14 cellular contexts compared by ENCODE assay signal in genomic region chr4:109576462-109576861, GRCh38. TPM values are rescaled to one million over a fixed set of nuclear protein-coding genes. Genes with fewer than 3 reads are reported as not detected.
DNase-seq lines count a peak whose midpoint lies in the region; ATAC-seq and TF ChIP-seq lines count a peak whose summit lies in the region.
"Had no signal": no experiment of that assay in that cellular context is flagged by ENCODE, and none has a peak within 500 bp of the region (broad histone marks: within the 10 kb centered on the region; RNA-seq: fewer than 3 reads in every experiment).

No MANE protein-coding gene starts in this region.

- intact Hi-C loops in activated CD4-positive, alpha-beta memory T cell treated with anti-CD3 and anti-CD28 coated beads for 36 hours (cut with micrococcal nuclease): no loop called here

- ATAC-seq in activated naive CD4-positive, alpha-beta T cell treated with anti-CD3 and anti-CD28 coated beads, Interleukin-2, amount 50 U/mL, for 72 hours: peak in 1 of 2 donors; percentile 63
- no peak for ATAC-seq in stimulated activated effector memory CD8-positive, alpha-beta T cell treated with anti-CD3 and anti-CD28 coated beads, Interleukin-12 subunit alpha, Interleukin-12 subunit beta, amount 100 ng/mL, for 72 hours
- ATAC-seq: PC-3 had no signal

- H3K9me3 Mint-ChIP-seq in activated naive CD4-positive, alpha-beta T cell treated with anti-CD3 and anti-CD28 coated beads, Interleukin-2, amount 50 U/mL, for 72 hours: peaks cover 0 to 6% of the 10 kb centered on the region in 2 donors
- H3K9me3 Mint-ChIP-seq in activated naive CD4-positive, alpha-beta T cell treated with anti-CD3 and anti-CD28 coated beads, Interleukin-2, amount 10 ng/mL, durations not matched to agents 7 days and 5 days: peaks cover 10% of the 10 kb centered on the region
- H3K9me3 Mint-ChIP-seq in brain: peaks cover 8 to 27% (median 16%) of the 10 kb centered on the region in 5 experiments
- no peaks in the 10 kb centered on the region for H3K9me3 Mint-ChIP-seq in stimulated activated effector memory CD8-positive, alpha-beta T cell treated with anti-CD3 and anti-CD28 coated beads, Interleukin-12 subunit alpha, Interleukin-12 subunit beta, amount 100 ng/mL, for 72 hours
- peaks cover 3% of the 10 kb centered on the region for H3K9me3 Mint-ChIP-seq in activated CD4-positive, alpha-beta memory T cell treated with anti-CD3 and anti-CD28 coated beads for 36 hours

- CTCF ChIA-PET in activated naive CD4-positive, alpha-beta T cell treated with anti-CD3 and anti-CD28 coated beads, Interleukin-2, amount 10 ng/mL, durations not matched to agents 7 days and 5 days (lab: Charles Lee): interaction anchor here (1.0 kb wide), 1 partner anchor 82 kb away, joined by 3 read pairs; no protein-coding TSS in a partner anchor
- CTCF ChIA-PET in activated CD4-positive, alpha-beta memory T cell treated with anti-CD3 and anti-CD28 coated beads for 36 hours (lab: Charles Lee): no interaction called here

- TF ChIP-seq CTCF in brain (conservative IDR thresholded peaks at IDR 0.05): no peak

- peak overlapping the region; percentile 15 to 27 for H3K27ac Mint-ChIP-seq in activated naive CD4-positive, alpha-beta T cell treated with anti-CD3 and anti-CD28 coated beads, Interleukin-2, amount 50 U/mL, for 72 hours
- no peak overlapping the region for H3K27ac Mint-ChIP-seq in activated naive CD4-positive, alpha-beta T cell treated with anti-CD3 and anti-CD28 coated beads, Interleukin-2, amount 10 ng/mL, durations not matched to agents 7 days and 5 days
- H3K27ac Mint-ChIP-seq in brain: peak overlapping the region in 4 of 5 experiments; percentile 21 to 77 (median 57)
- peak overlapping the region; percentile 32 for H3K27ac Mint-ChIP-seq in stimulated activated effector memory CD8-positive, alpha-beta T cell treated with anti-CD3 and anti-CD28 coated beads, Interleukin-12 subunit alpha, Interleukin-12 subunit beta, amount 100 ng/mL, for 72 hours
- no peak overlapping the region for H3K27ac Mint-ChIP-seq in activated CD4-positive, alpha-beta memory T cell treated with anti-CD3 and anti-CD28 coated beads for 36 hours
- H3K27ac Mint-ChIP-seq: IgD-negative memory B cell had no signal

- no peaks in the 10 kb centered on the region for H3K27me3 Mint-ChIP-seq in activated naive CD4-positive, alpha-beta T cell treated with anti-CD3 and anti-CD28 coated beads, Interleukin-2, amount 10 ng/mL, durations not matched to agents 7 days and 5 days
- H3K27me3 Mint-ChIP-seq in brain: no peaks in the 10 kb centered on the region
- H3K27me3 Mint-ChIP-seq in activated CD4-positive, alpha-beta memory T cell treated with anti-CD3 and anti-CD28 coated beads for 36 hours: no peaks in the 10 kb centered on the region
- H3K27me3 Mint-ChIP-seq: IgD-negative memory B cell had no signal

- no peak for DNase-seq in activated naive CD4-positive, alpha-beta T cell treated with anti-CD3 and anti-CD28 coated beads, Interleukin-2, amount 50 U/mL, for 72 hours (ENCODE audit: low spot score in 2 of 2)
- DNase-seq in activated naive CD4-positive, alpha-beta T cell treated with anti-CD3 and anti-CD28 coated beads, Interleukin-2, amount 10 ng/mL, durations not matched to agents 7 days and 5 days: no peak
- DNase-seq in NCI-H524 treated with DMSO at 0.1 percent for 48 hours (lab: John Stamatoyannopoulos, UW) (peak; percentile 54), NCI-H1694 (lab: John Stamatoyannopoulos, UW) (no peak), globus pallidus (ENCODE audit: low spot score) (no peak)
- no peak for DNase-seq in stimulated activated effector memory CD8-positive, alpha-beta T cell treated with anti-CD3 and anti-CD28 coated beads, Interleukin-12 subunit alpha, Interleukin-12 subunit beta, amount 100 ng/mL, for 72 hours (ENCODE audit: low spot score in 2 of 2)
- DNase-seq in activated CD4-positive, alpha-beta memory T cell treated with anti-CD3 and anti-CD28 coated beads for 36 hours: no peak
- DNase-seq: activated CD4-positive, CD25-positive, alpha-beta regulatory T cell treated with anti-CD3 and anti-CD28 coated beads, Interleukin-2, amount 50 U/mL, for 72 hours; mesendoderm; PC-3; sigmoid colon; stimulated activated CD8-positive, alpha-beta memory T cell treated with anti-CD3 and anti-CD28 coated beads, Interleukin-4, amount 100 ng/mL, for 48 hours had no signal

- peaks cover 45% of the 10 kb centered on the region for H3K4me1 Mint-ChIP-seq in activated naive CD4-positive, alpha-beta T cell treated with anti-CD3 and anti-CD28 coated beads, Interleukin-2, amount 10 ng/mL, durations not matched to agents 7 days and 5 days
- peaks cover 21% of the 10 kb centered on the region for H3K4me1 Mint-ChIP-seq in brain
- H3K4me1 Mint-ChIP-seq in stimulated activated effector memory CD8-positive, alpha-beta T cell treated with anti-CD3 and anti-CD28 coated beads, Interleukin-12 subunit alpha, Interleukin-12 subunit beta, amount 100 ng/mL, for 72 hours: peaks cover 36% of the 10 kb centered on the region
- peaks cover 50% of the 10 kb centered on the region for H3K4me1 Mint-ChIP-seq in activated CD4-positive, alpha-beta memory T cell treated with anti-CD3 and anti-CD28 coated beads for 36 hours (ENCODE audit: low read depth)

- POLR2A ChIA-PET in activated CD4-positive, alpha-beta memory T cell treated with anti-CD3 and anti-CD28 coated beads for 36 hours (lab: Charles Lee): interaction anchor here (0.6 kb wide), 1 partner anchor 15 kb away, joined by 3 read pairs; no protein-coding TSS in a partner anchor

- H3K36me3 Mint-ChIP-seq in activated naive CD4-positive, alpha-beta T cell treated with anti-CD3 and anti-CD28 coated beads, Interleukin-2, amount 50 U/mL, for 72 hours: peaks cover 17 to 42% of the 10 kb centered on the region in 2 donors
- H3K36me3 Mint-ChIP-seq in activated naive CD4-positive, alpha-beta T cell treated with anti-CD3 and anti-CD28 coated beads, Interleukin-2, amount 10 ng/mL, durations not matched to agents 7 days and 5 days: peaks cover 44% of the 10 kb centered on the region
- H3K36me3 Mint-ChIP-seq in brain: peaks cover 12% of the 10 kb centered on the region
- no peaks in the 10 kb centered on the region for H3K36me3 Mint-ChIP-seq in stimulated activated effector memory CD8-positive, alpha-beta T cell treated with anti-CD3 and anti-CD28 coated beads, Interleukin-12 subunit alpha, Interleukin-12 subunit beta, amount 100 ng/mL, for 72 hours
- peaks cover 21% of the 10 kb centered on the region for H3K36me3 Mint-ChIP-seq in activated CD4-positive, alpha-beta memory T cell treated with anti-CD3 and anti-CD28 coated beads for 36 hours

- no peak overlapping the region for H3K4me3 Mint-ChIP-seq in activated naive CD4-positive, alpha-beta T cell treated with anti-CD3 and anti-CD28 coated beads, Interleukin-2, amount 10 ng/mL, durations not matched to agents 7 days and 5 days
- no peak overlapping the region for H3K4me3 Mint-ChIP-seq in brain
- no peak overlapping the region for H3K4me3 Mint-ChIP-seq in stimulated activated effector memory CD8-positive, alpha-beta T cell treated with anti-CD3 and anti-CD28 coated beads, Interleukin-12 subunit alpha, Interleukin-12 subunit beta, amount 100 ng/mL, for 72 hours
- H3K4me3 Mint-ChIP-seq in activated CD4-positive, alpha-beta memory T cell treated with anti-CD3 and anti-CD28 coated beads for 36 hours: no peak overlapping the region

RNA-seq across cellular contexts. Expression of gene MCUB, which starts 16.4 kb away (rescaled TPM):
- 10 to 100 TPM; 63.9 to 69.9 TPM for total RNA-seq in activated naive CD4-positive, alpha-beta T cell treated with anti-CD3 and anti-CD28 coated beads, Interleukin-2, amount 50 U/mL, for 72 hours
- polyA plus RNA-seq in brain (ENCODE audit: insufficient read depth, low read depth, low replicate concordance): 11.8 TPM
- 10 to 100 TPM; 76.7 to 80.5 TPM for total RNA-seq in activated CD4-positive, alpha-beta memory T cell treated with anti-CD3 and anti-CD28 coated beads for 36 hours

Comparison
In these comparisons a context has a peak if more than half of its experiments do, and no peak if none do; other contexts are left out.
1. H3K27ac Mint-ChIP-seq: peak in activated naive CD4-positive, alpha-beta T cell treated with anti-CD3 and anti-CD28 coated beads, Interleukin-2, amount 50 U/mL, for 72 hours (2 of 2), brain (4 of 5) and stimulated activated effector memory CD8-positive, alpha-beta T cell treated with anti-CD3 and anti-CD28 coated beads, Interleukin-12 subunit alpha, Interleukin-12 subunit beta, amount 100 ng/mL, for 72 hours (single experiment); none in activated naive CD4-positive, alpha-beta T cell treated with anti-CD3 and anti-CD28 coated beads, Interleukin-2, amount 10 ng/mL, durations not matched to agents 7 days and 5 days (single experiment) and activated CD4-positive, alpha-beta memory T cell treated with anti-CD3 and anti-CD28 coated beads for 36 hours (single experiment).